In the genomic region with DNA sequence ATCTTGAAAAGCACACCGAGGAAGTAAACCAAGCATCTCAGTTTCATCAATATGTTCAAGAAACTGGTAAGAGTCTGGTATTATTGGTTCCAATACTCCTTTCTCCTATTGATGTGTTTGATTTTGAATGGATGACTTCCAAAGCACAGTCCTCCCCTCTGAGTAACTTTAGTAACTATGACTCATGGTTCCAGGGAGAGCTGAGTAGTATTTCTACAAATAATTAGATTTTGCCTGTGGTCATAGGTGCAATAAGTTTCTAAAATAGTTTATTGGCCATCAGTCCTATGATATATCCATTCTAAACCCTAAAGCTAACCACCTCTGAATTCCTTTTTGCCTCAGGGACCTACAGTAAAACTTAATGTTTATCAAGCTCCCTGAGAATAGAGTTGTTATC, we compare ENCODE assay signal across 26 cellular contexts. TPM values are rescaled to one million over a fixed set of nuclear protein-coding genes. Genes with fewer than 3 reads are reported as not detected.
"Had no signal": no experiment of that assay in that cellular context is flagged by ENCODE, and none has a peak within 500 bp of the region (broad histone marks: within the 10 kb centered on the region; RNA-seq: fewer than 3 reads in every experiment).

No MANE protein-coding gene starts in this region.

- FAIRE-seq: colon had no signal

- ATAC-seq: activated CD8-positive, alpha-beta T cell treated with anti-CD3 and anti-CD28 coated beads for 36 hours; activated naive CD8-positive, alpha-beta T cell treated with anti-CD3 and anti-CD28 coated beads, Interleukin-2, amount 50 U/mL, for 24 hours; left lung; naive thymus-derived CD4-positive, alpha-beta T cell had no signal

- H3K4me3 ChIP-seq: esophagus squamous epithelium, left lung, lung, sigmoid colon, thoracic aorta, vagina had no signal

- H3K27me3 ChIP-seq: esophagus squamous epithelium, left lung, sigmoid colon, vagina had no signal

- H3K36me3 ChIP-seq: esophagus squamous epithelium, left lung, sigmoid colon, thoracic aorta, vagina, WERI-Rb-1 had no signal

- DNase-seq: activated CD4-positive, alpha-beta T cell treated with anti-CD3 and anti-CD28 coated beads, Interleukin-2, amount 10 ng/mL, durations not matched to agents 7 days and 5 days; activated CD4-positive, CD25-positive, alpha-beta regulatory T cell treated with anti-CD3 and anti-CD28 coated beads, Interleukin-2, amount 50 U/mL, for 72 hours; activated CD8-positive, alpha-beta T cell treated with anti-CD3 and anti-CD28 coated beads for 36 hours; activated gamma-delta T cell; activated naive CD4-positive, alpha-beta T cell treated with anti-CD3 and anti-CD28 coated beads, Interleukin-2, amount 50 U/mL, for 16 hours; activated naive CD8-positive, alpha-beta T cell treated with anti-CD3 and anti-CD28 coated beads, Interleukin-2, amount 50 U/mL, for 24 hours; central memory CD4-positive, alpha-beta T cell; effector memory CD4-positive, alpha-beta T cell; esophagus squamous epithelium; foreskin melanocyte; naive thymus-derived CD4-positive, alpha-beta T cell; occipital lobe; posterior cingulate gyrus; retina; sigmoid colon; stimulated activated CD4-positive, alpha-beta T cell treated with anti-CD3 and anti-CD28 coated beads, Interleukin-4, amount 100 ng/mL, for 24 hours; stimulated activated naive CD4-positive, alpha-beta T cell treated with Interleukin-2 at 50 U/mL for 16 hours; WERI-Rb-1 had no signal

RNA-seq across cellular contexts. Expression of a gene that starts 52.1 kb away (rescaled TPM):
- total RNA-seq: activated CD4-positive, alpha-beta T cell treated with anti-CD3 and anti-CD28 coated beads, Interleukin-2, amount 10 ng/mL, durations not matched to agents 7 days and 5 days; activated CD8-positive, alpha-beta T cell treated with anti-CD3 and anti-CD28 coated beads for 36 hours; activated T-helper 1 cell treated with anti-CD3 and anti-CD28 coated beads, Interleukin-12 subunit alpha, Interleukin-12 subunit beta, Interleukin-2, Interleukin-4 antibody, amounts not matched to agents 30 ng/mL and 10 ng/mL and 1 ng/mL, durations not matched to agents 14 hours and 24 hours and 36 hours; dermis microvascular lymphatic vessel endothelial cell; naive thymus-derived CD4-positive, alpha-beta T cell; T-helper 2 cell treated with Interferon-gamma antibody and Interleukin-4, amounts not matched to agents 100 ng/mL and 5 ng/mL, for 36 hours had no signal
- polyA plus RNA-seq: naive thymus-derived CD4-positive, alpha-beta T cell had no signal
